26 cellular contexts compared by ENCODE assay signal in genomic region chr2:145654156-145654555, GRCh38.
"Had no signal": no experiment of that assay in that cellular context is flagged by ENCODE, and none has a peak within 500 bp of the region (broad histone marks: within the 10 kb centered on the region; RNA-seq: fewer than 3 reads in every experiment).

No MANE protein-coding gene starts in this region.

- H3K36me3 Mint-ChIP-seq: activated CD8-positive, alpha-beta memory T cell treated with anti-CD3 and anti-CD28 coated beads, Interleukin-2, amount 10 ng/mL, durations not matched to agents 7 days and 5 days; naive B cell; type B pancreatic cell had no signal

- H3K36me3 ChIP-seq: esophagus muscularis mucosa, gastroesophageal sphincter, thoracic aorta, vagina had no signal

- H3K9me3 ChIP-seq: body of pancreas, esophagus muscularis mucosa, gastroesophageal sphincter, mucosa of descending colon, thoracic aorta, vagina had no signal

- H3K27ac Mint-ChIP-seq: activated CD8-positive, alpha-beta memory T cell treated with anti-CD3 and anti-CD28 coated beads, Interleukin-2, amount 10 ng/mL, durations not matched to agents 7 days and 5 days; activated CD8-positive, alpha-beta T cell treated with anti-CD3 and anti-CD28 coated beads for 36 hours; activated naive CD8-positive, alpha-beta T cell treated with anti-CD3 and anti-CD28 coated beads, Interleukin-2, amount 50 U/mL, for 24 hours; dendritic cell treated with granulocyte-macrophage colony-stimulating factor and Interleukin-4, amounts not matched to agents 40 ng/mL and 50 ng/mL, for 4 days; naive B cell; progenitor cell of endocrine pancreas; type B pancreatic cell had no signal

- H3K4me1 Mint-ChIP-seq: activated CD8-positive, alpha-beta memory T cell treated with anti-CD3 and anti-CD28 coated beads, Interleukin-2, amount 10 ng/mL, durations not matched to agents 7 days and 5 days; activated naive CD8-positive, alpha-beta T cell treated with anti-CD3 and anti-CD28 coated beads, Interleukin-2, amount 50 U/mL, for 24 hours had no signal

- H3K27me3 Mint-ChIP-seq: activated CD8-positive, alpha-beta memory T cell treated with anti-CD3 and anti-CD28 coated beads, Interleukin-2, amount 10 ng/mL, durations not matched to agents 7 days and 5 days; activated CD8-positive, alpha-beta T cell treated with anti-CD3 and anti-CD28 coated beads for 36 hours; activated naive CD8-positive, alpha-beta T cell treated with anti-CD3 and anti-CD28 coated beads, Interleukin-2, amount 50 U/mL, for 24 hours; dendritic cell treated with granulocyte-macrophage colony-stimulating factor and Interleukin-4, amounts not matched to agents 40 ng/mL and 50 ng/mL, for 4 days; naive B cell; progenitor cell of endocrine pancreas; type B pancreatic cell had no signal

- H3K4me3 ChIP-seq: body of pancreas, esophagus muscularis mucosa, gastroesophageal sphincter, mucosa of descending colon, thoracic aorta, vagina had no signal

- H3K27me3 ChIP-seq: body of pancreas, esophagus muscularis mucosa, gastroesophageal sphincter, vagina had no signal

- H3K27ac ChIP-seq: body of pancreas, esophagus muscularis mucosa, gastroesophageal sphincter, thoracic aorta, vagina had no signal

- DNase-seq: activated CD4-positive, alpha-beta T cell treated with anti-CD3 and anti-CD28 coated beads for 48 hours; activated CD8-positive, alpha-beta memory T cell treated with anti-CD3 and anti-CD28 coated beads, Interleukin-2, amount 10 ng/mL, durations not matched to agents 7 days and 5 days; activated CD8-positive, alpha-beta T cell treated with anti-CD3 and anti-CD28 coated beads for 36 hours; activated effector memory CD4-positive, alpha-beta T cell treated with anti-CD3 and anti-CD28 coated beads, Interleukin-2, amount 50 U/mL, for 16 hours; activated naive CD4-positive, alpha-beta T cell treated with anti-CD3 and anti-CD28 coated beads, Interleukin-2, amount 50 U/mL, for 16 hours; activated naive CD8-positive, alpha-beta T cell treated with anti-CD3 and anti-CD28 coated beads, Interleukin-2, amount 50 U/mL, for 24 hours; activated T-cell treated with anti-CD3 and anti-CD28 coated beads for 4 hours; body of pancreas; caudate nucleus; effector CD8-positive, alpha-beta T cell; head of caudate nucleus; left cardiac atrium; mesendoderm; mucosa of descending colon; naive B cell; retina; stimulated activated CD4-positive, alpha-beta T cell treated with anti-CD3 and anti-CD28 coated beads, Interleukin-4, amount 100 ng/mL, for 24 hours; stimulated activated naive CD4-positive, alpha-beta T cell treated with Interleukin-2 at 50 U/mL for 16 hours had no signal

- ATAC-seq: activated CD8-positive, alpha-beta memory T cell treated with anti-CD3 and anti-CD28 coated beads, Interleukin-2, amount 10 ng/mL, durations not matched to agents 7 days and 5 days; activated CD8-positive, alpha-beta T cell treated with anti-CD3 and anti-CD28 coated beads for 36 hours; activated naive CD8-positive, alpha-beta T cell treated with anti-CD3 and anti-CD28 coated beads, Interleukin-2, amount 50 U/mL, for 24 hours; body of pancreas; gastroesophageal sphincter; left cardiac atrium; mucosa of descending colon had no signal

- H3K4me3 Mint-ChIP-seq: activated CD8-positive, alpha-beta memory T cell treated with anti-CD3 and anti-CD28 coated beads, Interleukin-2, amount 10 ng/mL, durations not matched to agents 7 days and 5 days; activated CD8-positive, alpha-beta T cell treated with anti-CD3 and anti-CD28 coated beads for 36 hours; activated naive CD8-positive, alpha-beta T cell treated with anti-CD3 and anti-CD28 coated beads, Interleukin-2, amount 50 U/mL, for 24 hours; dendritic cell treated with granulocyte-macrophage colony-stimulating factor and Interleukin-4, amounts not matched to agents 40 ng/mL and 50 ng/mL, for 4 days; naive B cell; type B pancreatic cell had no signal

- H3K4me1 ChIP-seq: body of pancreas, esophagus muscularis mucosa, gastroesophageal sphincter, vagina had no signal

- H3K9me3 Mint-ChIP-seq: activated CD8-positive, alpha-beta T cell treated with anti-CD3 and anti-CD28 coated beads for 36 hours; activated naive CD8-positive, alpha-beta T cell treated with anti-CD3 and anti-CD28 coated beads, Interleukin-2, amount 50 U/mL, for 24 hours; type B pancreatic cell had no signal

- FAIRE-seq: islet of Langerhans had no signal
